In genomic region chr6:136738178-136739057, GRCh38 we compare ENCODE assay signal across 12 cellular contexts. TPM values are rescaled to one million over a fixed set of nuclear protein-coding genes. Genes with fewer than 3 reads are reported as not detected.
A peak's percentile ranks its signal among the peaks of the same experiment; 100 is the strongest.
DNase-seq lines count a peak whose midpoint lies in the region; ATAC-seq, FAIRE-seq and TF ChIP-seq lines count a peak whose summit lies in the region.
"Had no signal": no experiment of that assay in that cellular context is flagged by ENCODE, and none has a peak within 500 bp of the region (broad histone marks: within the 10 kb centered on the region; RNA-seq: fewer than 3 reads in every experiment).

No MANE protein-coding gene starts in this region.

- peak overlapping the region in 1 of 3 donors; percentile 15 for H3K4me3 ChIP-seq in breast epithelium
- H3K4me3 ChIP-seq in small intestine (ENCODE audit: low read depth in 1 of 2, low read length in 2 of 2) = no peak overlapping the region
- H3K4me3 ChIP-seq: GM12878 had no signal

- H3K27ac ChIP-seq in breast epithelium (peak overlapping the region; percentile 61 to 76), small intestine (ENCODE audit: low read depth in 1 of 2, low read length in 1 of 2) (peak overlapping the region in 1 of 2 donors; percentile 74)

- H3K4me1 ChIP-seq in breast epithelium = peaks cover 0 to 3% of the 10 kb centered on the region in 2 donors
- H3K4me1 ChIP-seq in small intestine (ENCODE audit: control insufficient read depth in 2 of 2, insufficient read depth in 1 of 2, low read depth in 1 of 2, low read length in 1 of 2) = peaks cover 3 to 10% of the 10 kb centered on the region in 2 donors

- peak; percentile 47 for ATAC-seq in left ventricle myocardium superior
- no peak for ATAC-seq in activated T-helper 17 cell treated with anti-CD3 and anti-CD28 coated beads, Interleukin-2, amount 50 U/mL, for 72 hours (replicated peaks)
- ATAC-seq: activated naive CD4-positive, alpha-beta T cell treated with anti-CD3 and anti-CD28 coated beads, Interleukin-2, amount 50 U/mL, for 72 hours; GM12878 had no signal

- H3K36me3 ChIP-seq in breast epithelium (no peaks in the 10 kb centered on the region), small intestine (ENCODE audit: control insufficient read depth in 2 of 2, insufficient read depth in 2 of 2, low read length in 2 of 2) (no peaks in the 10 kb centered on the region)

- intact Hi-C loops in breast epithelium (cut with DNase I; ENCODE audit: low total_unique reads) = no loop called here
- intact Hi-C loops in left ventricle myocardium superior (cut with micrococcal nuclease) = no loop called here

- H3K9me3 ChIP-seq in breast epithelium (no peaks in the 10 kb centered on the region), small intestine (ENCODE audit: control insufficient read depth, low read depth) (no peaks in the 10 kb centered on the region)

- H3K27ac Mint-ChIP-seq in HFFc6 = no peak overlapping the region
- H3K27ac Mint-ChIP-seq in activated T-helper 17 cell treated with anti-CD3 and anti-CD28 coated beads, Interleukin-2, amount 50 U/mL, for 72 hours = no peak overlapping the region
- H3K27ac Mint-ChIP-seq: activated naive CD4-positive, alpha-beta T cell treated with anti-CD3 and anti-CD28 coated beads, Interleukin-2, amount 50 U/mL, for 72 hours had no signal

- no peaks in the 10 kb centered on the region for H3K36me3 Mint-ChIP-seq in HFFc6 (ENCODE audit: low read depth)
- no peaks in the 10 kb centered on the region for H3K36me3 Mint-ChIP-seq in activated T-helper 17 cell treated with anti-CD3 and anti-CD28 coated beads, Interleukin-2, amount 50 U/mL, for 72 hours (ENCODE audit: low read depth)
- H3K36me3 Mint-ChIP-seq: activated naive CD4-positive, alpha-beta T cell treated with anti-CD3 and anti-CD28 coated beads, Interleukin-2, amount 50 U/mL, for 72 hours had no signal

- FAIRE-seq in small intestine (lab: Jason Lieb, UNC) = no peak
- FAIRE-seq: GM12878 had no signal

- peak; percentile 9 for DNase-seq in HFFc6
- DNase-seq in breast epithelium (ENCODE audit: low spot score in 2 of 2) = no peak
- no peak for DNase-seq in left ventricle myocardium superior
- DNase-seq in small intestine = peak; percentile 66
- no peak for DNase-seq in RPMI8226
- DNase-seq in hepatic stellate cell (ENCODE audit: low spot score) = no peak
- DNase-seq in SW 1271 (lab: John Stamatoyannopoulos, UW) = no peak
- DNase-seq: activated CD4-positive, alpha-beta T cell treated with anti-CD3 and anti-CD28 coated beads, Interleukin-2, amount 50 U/mL, for 1 hour; kidney glomerular epithelial cell had no signal

- TF ChIP-seq CTCF in HFFc6 (IDR thresholded peaks at IDR 0.05) (no peak), breast epithelium (IDR thresholded peaks at IDR 0.05) (no peak)

- no peak overlapping the region for H3K4me3 Mint-ChIP-seq in HFFc6
- no peak overlapping the region for H3K4me3 Mint-ChIP-seq in activated T-helper 17 cell treated with anti-CD3 and anti-CD28 coated beads, Interleukin-2, amount 50 U/mL, for 72 hours

- H3K4me1 Mint-ChIP-seq in HFFc6 (ENCODE audit: low read depth) = peaks cover 30% of the 10 kb centered on the region
- peaks cover 25% of the 10 kb centered on the region for H3K4me1 Mint-ChIP-seq in activated T-helper 17 cell treated with anti-CD3 and anti-CD28 coated beads, Interleukin-2, amount 50 U/mL, for 72 hours

- H3K9me3 Mint-ChIP-seq in HFFc6 = no peaks in the 10 kb centered on the region
- no peaks in the 10 kb centered on the region for H3K9me3 Mint-ChIP-seq in activated T-helper 17 cell treated with anti-CD3 and anti-CD28 coated beads, Interleukin-2, amount 50 U/mL, for 72 hours
- H3K9me3 Mint-ChIP-seq: activated naive CD4-positive, alpha-beta T cell treated with anti-CD3 and anti-CD28 coated beads, Interleukin-2, amount 50 U/mL, for 72 hours had no signal

- 51 to 61% (median 61%) methylated on average over 13 of the region's 13 CpGs for WGBS in small intestine, 3 donors

- no peaks in the 10 kb centered on the region for H3K27me3 Mint-ChIP-seq in HFFc6 (ENCODE audit: insufficient read depth)
- H3K27me3 Mint-ChIP-seq in activated T-helper 17 cell treated with anti-CD3 and anti-CD28 coated beads, Interleukin-2, amount 50 U/mL, for 72 hours = no peaks in the 10 kb centered on the region

- no peaks in the 10 kb centered on the region for H3K27me3 ChIP-seq in breast epithelium
- H3K27me3 ChIP-seq in small intestine (ENCODE audit: control insufficient read depth in 2 of 2, insufficient read depth in 2 of 2, low read length in 2 of 2) = no peaks in the 10 kb centered on the region

- no peak for TF ChIP-seq POLR2A in breast epithelium (IDR thresholded peaks at IDR 0.05)

RNA-seq across cellular contexts. Expression of gene MAP3K5, which starts 53.9 kb away (rescaled TPM):
- total RNA-seq in HFFc6 (2021; fragmentation: NEBNext Ultra II Directional; extraction: Animal tissue kit (Norgen Biotek cat#: 25700)) = 10 to 100 TPM; 11.9 to 22.2 (median 19.1) TPM
- total RNA-seq in breast epithelium (10 to 100 TPM; 18.6 to 40.0 (median 33.2) TPM), left ventricle myocardium superior (38.5 TPM)
- 1 to 10 TPM; 5.4 to 7.2 (median 6.8) TPM for polyA plus RNA-seq in small intestine
- total RNA-seq in activated T-helper 17 cell treated with anti-CD3 and anti-CD28 coated beads, Interleukin-2, amount 50 U/mL, for 72 hours = 10 to 100 TPM; 13.8 to 20.1 TPM

Comparison
In these comparisons a context has a peak if more than half of its experiments do, and no peak if none do; other contexts are left out.
1. DNase-seq: peak in HFFc6 (single experiment) and small intestine (single experiment); none in breast epithelium (0 of 2), left ventricle myocardium superior (single experiment), RPMI8226 (single experiment), hepatic stellate cell (single experiment) and SW 1271 (0 of 2).